Comparison of ENCODE assay signal across 10 cellular contexts in genomic region chr5:115600771-115601170, GRCh38. TPM values are rescaled to one million over a fixed set of nuclear protein-coding genes. Genes with fewer than 3 reads are reported as not detected.
DNase-seq lines count a peak whose midpoint lies in the region; ATAC-seq and TF ChIP-seq lines count a peak whose summit lies in the region.
"Had no signal": no experiment of that assay in that cellular context is flagged by ENCODE, and none has a peak within 500 bp of the region (broad histone marks: within the 10 kb centered on the region; RNA-seq: fewer than 3 reads in every experiment).

No MANE protein-coding gene starts in this region.

- CTCF ChIA-PET in CD8-positive, alpha-beta T cell (lab: Charles Lee): interaction anchor here (0.7 to 1.3 kb wide), 4 partner anchors 12 to 34 kb away, joined by 3 read pairs; no protein-coding TSS in a partner anchor
- CTCF ChIA-PET in PC-3 (lab: Charles Lee): no interaction called here

- H3F3A ChIP-seq in PC-3 (ENCODE audit: low read length, unreplicated experiment): no peaks in the 10 kb centered on the region

- no peak for TF ChIP-seq CTCF in CD8-positive, alpha-beta T cell (IDR thresholded peaks at IDR 0.05)
- no peak for TF ChIP-seq CTCF in PC-3 (conservative IDR thresholded peaks at IDR 0.05; ENCODE audit: low read depth, low read length)
- no peak for TF ChIP-seq CTCF in epithelial cell of proximal tubule (conservative IDR thresholded peaks at IDR 0.05; ENCODE audit: low read depth, low read length)

- no peaks in the 10 kb centered on the region for H3K9me3 ChIP-seq in CD8-positive, alpha-beta T cell (ENCODE audit: low read length)
- H3K9me3 ChIP-seq in PC-3 (ENCODE audit: low read length): no peaks in the 10 kb centered on the region

- no peaks in the 10 kb centered on the region for H3K27me3 Mint-ChIP-seq in CD8-positive, alpha-beta T cell (ENCODE audit: low read depth)

- H3K9me2 ChIP-seq in PC-3 (replicated peaks; ENCODE audit: low read length): no peaks in the 10 kb centered on the region

- H4K20me1 ChIP-seq in PC-3 (ENCODE audit: low read length): no peaks in the 10 kb centered on the region

- H3K4me2 ChIP-seq in PC-3 (ENCODE audit: low read length): peak overlapping the region; percentile 95

- H3K9ac ChIP-seq in PC-3 (ENCODE audit: low read length): no peak overlapping the region

- peak overlapping the region; percentile 13 for H3K4me3 Mint-ChIP-seq in CD8-positive, alpha-beta T cell

- H3K4me3 ChIP-seq in CD8-positive, alpha-beta T cell (ENCODE audit: low read depth, low read length): no peak overlapping the region
- H3K4me3 ChIP-seq in PC-3 (ENCODE audit: low read length) (peak overlapping the region; percentile 82), epithelial cell of proximal tubule (ENCODE audit: low read depth, low read length) (peak overlapping the region; percentile 73), skeletal muscle cell (ENCODE audit: low read depth, low read length) (peak overlapping the region; percentile 70)

- peaks cover 22% of the 10 kb centered on the region for H3K4me1 Mint-ChIP-seq in CD8-positive, alpha-beta T cell (ENCODE audit: low read depth)

- DNase-seq in CD8-positive, alpha-beta T cell: no peak
- peak; percentile 69 for DNase-seq in PC-3
- DNase-seq in epithelial cell of proximal tubule (ENCODE audit: low read depth): no peak
- DNase-seq in skeletal muscle cell (ENCODE audit: low read depth): no peak
- no peak for DNase-seq in D341Med (ENCODE audit: low spot score)
- DNase-seq in Kasumi-1 (lab: John Stamatoyannopoulos, UW): no peak
- DNase-seq: DMS79 treated with DMSO at 0.1 percent for 48 hours, trophoblast cell had no signal

- TSS peak; percentile 3 for BruUV-seq in PC-3 (replicated peaks; lab: Mats Ljungman, UMichigan)

- no peaks in the 10 kb centered on the region for H3K9me3 Mint-ChIP-seq in CD8-positive, alpha-beta T cell

- no peaks in the 10 kb centered on the region for H3K36me3 ChIP-seq in CD8-positive, alpha-beta T cell (ENCODE audit: insufficient read depth, low read length)
- peaks cover 4% of the 10 kb centered on the region; the same call in 1 of the 2 replicates for H3K36me3 ChIP-seq in PC-3 (ENCODE audit: low read depth, low read length)

- no peaks in the 10 kb centered on the region for H3K27me3 ChIP-seq in CD8-positive, alpha-beta T cell (ENCODE audit: insufficient read depth, low read length)
- no peaks in the 10 kb centered on the region for H3K27me3 ChIP-seq in PC-3 (ENCODE audit: low read length)

- no peaks in the 10 kb centered on the region; the same call in 1 of the 2 replicates for H3K79me2 ChIP-seq in PC-3 (ENCODE audit: low read length)

- no peak for ATAC-seq in CD8-positive, alpha-beta T cell
- ATAC-seq in PC-3 (peak; percentile 53), GM21825 (IDR thresholded peaks at IDR 0.05; ENCODE audit: unreplicated experiment) (no peak), HG03045 (IDR thresholded peaks at IDR 0.05; ENCODE audit: unreplicated experiment) (no peak)

- no peaks in the 10 kb centered on the region for H3K36me3 Mint-ChIP-seq in CD8-positive, alpha-beta T cell

- no peak overlapping the region for H3K27ac ChIP-seq in CD8-positive, alpha-beta T cell (ENCODE audit: low read depth, low read length)
- peak overlapping the region; percentile 10; the same call in 1 of the 2 replicates for H3K27ac ChIP-seq in PC-3 (ENCODE audit: low read length)

- H3K27ac Mint-ChIP-seq in CD8-positive, alpha-beta T cell: no peak overlapping the region

- intact Hi-C loops in CD8-positive, alpha-beta T cell (cut with DNase I, micrococcal nuclease): loop anchor here in 1 of 2 experiments (5.0 kb wide), 1 partner anchor 58 kb away; the partner anchor contains the start of gene FEM1C
- intact Hi-C loops in PC-3 (cut with micrococcal nuclease): no loop called here

- H2AFZ ChIP-seq in PC-3 (ENCODE audit: low read length): no peak overlapping the region

- no peaks in the 10 kb centered on the region for H3K4me1 ChIP-seq in CD8-positive, alpha-beta T cell (ENCODE audit: insufficient read depth, low read length)
- H3K4me1 ChIP-seq in PC-3 (ENCODE audit: insufficient read depth, low read length): peaks cover 17% of the 10 kb centered on the region

- POLR2A ChIA-PET in CD8-positive, alpha-beta T cell (lab: Charles Lee): no interaction called here
- POLR2A ChIA-PET in PC-3 (lab: Charles Lee; ENCODE audit: unreplicated experiment): no interaction called here

RNA-seq across cellular contexts. Expression of gene TICAM2, which starts 1.5 kb away (rescaled TPM):
- total RNA-seq in CD8-positive, alpha-beta T cell: under 1 TPM; 0.27 to 0.36 TPM
- total RNA-seq in PC-3 (2014; rRNA removed) (3.9 and 5.0 TPM in 2 replicates), epithelial cell of proximal tubule (1.2 and 1.7 TPM in 2 replicates)

RNA-seq across cellular contexts. Expression of gene TMED7, which starts 25.1 kb away (rescaled TPM):
- total RNA-seq in CD8-positive, alpha-beta T cell: 10 to 100 TPM; 67.2 to 71.5 TPM
- total RNA-seq in PC-3 (2014; rRNA removed): 234 and 278 TPM in 2 replicates
- 74.1 and 86.7 TPM in 2 replicates for total RNA-seq in epithelial cell of proximal tubule

RNA-seq across cellular contexts. Expression of gene FEM1C, which starts 56.2 kb away (rescaled TPM):
- 10 to 100 TPM; 32.7 to 32.9 TPM for total RNA-seq in CD8-positive, alpha-beta T cell
- 8.4 and 9.1 TPM in 2 replicates for total RNA-seq in PC-3 (2014; rRNA removed)
- total RNA-seq in epithelial cell of proximal tubule: 11.0 and 14.4 TPM in 2 replicates
